In the genomic region with DNA sequence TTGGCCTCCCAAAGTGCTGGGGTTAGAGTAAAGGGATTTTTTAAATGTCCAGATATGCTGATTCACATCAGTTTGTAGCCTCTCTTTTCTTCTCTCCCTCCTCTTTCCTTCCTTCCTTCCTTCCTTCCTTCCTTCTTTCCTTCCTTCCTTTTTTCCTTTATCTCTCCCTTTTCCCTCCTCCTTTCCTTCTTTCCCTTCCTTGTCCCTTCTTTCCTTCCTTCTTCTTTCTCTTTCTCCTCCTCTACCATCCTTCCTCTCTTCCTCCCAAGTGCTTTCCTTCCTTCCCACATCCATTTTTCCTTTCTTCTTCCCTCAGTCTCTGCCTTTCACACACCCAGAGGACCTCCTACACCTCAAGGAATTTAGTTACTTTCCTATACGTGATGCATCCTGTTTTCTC, we compare ENCODE assay signal across 29 cellular contexts.
"Had no signal": no experiment of that assay in that cellular context is flagged by ENCODE, and none has a peak within 500 bp of the region (broad histone marks: within the 10 kb centered on the region; RNA-seq: fewer than 3 reads in every experiment).

No MANE protein-coding gene starts in this region.

- H3K27ac Mint-ChIP-seq: dendritic cell treated with granulocyte-macrophage colony-stimulating factor and Interleukin-4, amounts not matched to agents 40 ng/mL and 50 ng/mL, for 4 days; effector memory CD8-positive, alpha-beta T cell; endodermal cell had no signal

- H3K36me3 ChIP-seq: colonic mucosa, esophagus muscularis mucosa, esophagus squamous epithelium, gastrocnemius medialis, gastroesophageal sphincter, heart left ventricle, heart right ventricle had no signal

- H3K27me3 ChIP-seq: colonic mucosa, esophagus squamous epithelium, foreskin keratinocyte, gastrocnemius medialis, hepatocyte had no signal

- FAIRE-seq: endometrium, endothelial cell of umbilical vein, frontal cortex had no signal

- H3K9me3 Mint-ChIP-seq: dendritic cell treated with granulocyte-macrophage colony-stimulating factor and Interleukin-4, amounts not matched to agents 40 ng/mL and 50 ng/mL, for 4 days; effector memory CD8-positive, alpha-beta T cell; endodermal cell had no signal

- ATAC-seq: effector memory CD8-positive, alpha-beta T cell; esophagus mucosa; foreskin keratinocyte; gastrocnemius medialis; gastroesophageal sphincter; heart left ventricle; heart right ventricle had no signal

- H3K79me2 ChIP-seq: hepatocyte had no signal

- DNase-seq: colonic mucosa; cortex of kidney; dermis blood vessel endothelial cell; dorsolateral prefrontal cortex; effector CD4-positive, alpha-beta T cell; effector CD8-positive, alpha-beta T cell; effector memory CD4-positive, alpha-beta T cell; effector memory CD8-positive, alpha-beta T cell; endodermal cell; erythroblast; esophagus squamous epithelium; foreskin fibroblast; foreskin keratinocyte; foreskin melanocyte; gastrocnemius medialis; glutamatergic neuron; head of caudate nucleus; heart left ventricle; heart right ventricle had no signal

- H3K4me2 ChIP-seq: hepatocyte had no signal

- H2AFZ ChIP-seq: hepatocyte had no signal

- H3K4me1 Mint-ChIP-seq: endodermal cell had no signal

- H3K27me3 Mint-ChIP-seq: dendritic cell treated with granulocyte-macrophage colony-stimulating factor and Interleukin-4, amounts not matched to agents 40 ng/mL and 50 ng/mL, for 4 days had no signal

- H3K27ac ChIP-seq: colonic mucosa, coronary artery, dorsolateral prefrontal cortex, epithelial cell of prostate, esophagus muscularis mucosa, esophagus squamous epithelium, foreskin keratinocyte, gastrocnemius medialis, gastroesophageal sphincter, heart left ventricle, heart right ventricle, hepatocyte had no signal

- H3K4me3 Mint-ChIP-seq: dendritic cell treated with granulocyte-macrophage colony-stimulating factor and Interleukin-4, amounts not matched to agents 40 ng/mL and 50 ng/mL, for 4 days; effector memory CD8-positive, alpha-beta T cell; endodermal cell had no signal

- H3K4me3 ChIP-seq: colonic mucosa, coronary artery, dorsolateral prefrontal cortex, esophagus muscularis mucosa, esophagus squamous epithelium, gastrocnemius medialis, gastroesophageal sphincter, heart left ventricle, heart right ventricle, hepatocyte had no signal

- H3K9me3 ChIP-seq: colonic mucosa, esophagus muscularis mucosa, esophagus squamous epithelium, gastrocnemius medialis, gastroesophageal sphincter, heart left ventricle, heart right ventricle had no signal

- H3K4me1 ChIP-seq: colonic mucosa, esophagus muscularis mucosa, esophagus squamous epithelium, foreskin keratinocyte, gastrocnemius medialis, gastroesophageal sphincter, heart left ventricle, heart right ventricle had no signal
